ENCODE assay signal across 21 cellular contexts in genomic region chr2:202335791-202336467, GRCh38. TPM values are rescaled to one million over a fixed set of nuclear protein-coding genes. Genes with fewer than 3 reads are reported as not detected.
DNase-seq lines count a peak whose midpoint lies in the region; ATAC-seq, FAIRE-seq and TF ChIP-seq lines count a peak whose summit lies in the region.
"Had no signal": no experiment of that assay in that cellular context is flagged by ENCODE, and none has a peak within 500 bp of the region (broad histone marks: within the 10 kb centered on the region; RNA-seq: fewer than 3 reads in every experiment).

No MANE protein-coding gene starts in this region.

- TF ChIP-seq CTCF in IMR-90 (conservative IDR thresholded peaks at IDR 0.05; ENCODE audit: low read depth, low read length), result no peak
- TF ChIP-seq CTCF in endothelial cell of umbilical vein (IDR thresholded peaks at IDR 0.05; ENCODE audit: extremely low read depth in 1 of 2, insufficient read depth in 1 of 2, low read depth in 1 of 2, low read length in 2 of 2), result no peak
- TF ChIP-seq CTCF in H9 (conservative IDR thresholded peaks at IDR 0.05), result no peak

- H3K4me1 Mint-ChIP-seq in H9, result peaks cover 2% of the 10 kb centered on the region in 2 experiments; a peak in 2 of 4 replicates
- H3K4me1 Mint-ChIP-seq: activated CD4-positive, alpha-beta memory T cell treated with anti-CD3 and anti-CD28 coated beads, Interleukin-2, amount 10 ng/mL, durations not matched to agents 7 days and 5 days; B cell; neural progenitor cell had no signal

- peaks cover 3% of the 10 kb centered on the region; the same call in 1 of the 2 replicates for H4K20me1 ChIP-seq in IMR-90 (ENCODE audit: insufficient read depth, low read length)
- no peaks in the 10 kb centered on the region for H4K20me1 ChIP-seq in endothelial cell of umbilical vein (replicated peaks; ENCODE audit: control insufficient read depth, extremely low read depth, insufficient read depth, low read length)
- H4K20me1 ChIP-seq in H9 (ENCODE audit: control insufficient read depth, insufficient read depth, insufficient read length), result no peaks in the 10 kb centered on the region

- H3K4me2 ChIP-seq in IMR-90 (ENCODE audit: low read depth, low read length) (no peak overlapping the region), endothelial cell of umbilical vein (ENCODE audit: insufficient read depth, low read length) (peak overlapping the region; percentile 3), mesenchymal stem cell (ENCODE audit: low read length, poor library complexity, severe bottlenecking) (no peak overlapping the region), H9 (ENCODE audit: insufficient read depth, insufficient read length, low read length) (no peak overlapping the region)
- H3K4me2 ChIP-seq: neural progenitor cell had no signal

- H4K5ac ChIP-seq in IMR-90 (ENCODE audit: low read depth, low read length) (no peak overlapping the region), H9 (ENCODE audit: insufficient read length, low read depth, low read length) (no peak overlapping the region)

- H2BK5ac ChIP-seq in IMR-90 (ENCODE audit: low read depth, low read length, poor library complexity, severe bottlenecking) (no peak overlapping the region), mesenchymal stem cell (ENCODE audit: low read depth, low read length, poor library complexity, severe bottlenecking) (no peak overlapping the region), H9 (ENCODE audit: insufficient read length, low read length) (no peak overlapping the region)

- H2AFZ ChIP-seq in IMR-90 (replicated peaks; ENCODE audit: low read length, poor library complexity), result no peak overlapping the region
- H2AFZ ChIP-seq in endothelial cell of umbilical vein (ENCODE audit: low read depth, low read length), result no peak overlapping the region
- H2AFZ ChIP-seq in mesenchymal stem cell (ENCODE audit: low read depth, low read length), result no peak overlapping the region
- no peak overlapping the region for H2AFZ ChIP-seq in H9 (ENCODE audit: low read length)
- H2AFZ ChIP-seq: neural progenitor cell had no signal

- H2AK9ac ChIP-seq in IMR-90 (replicated peaks; ENCODE audit: low read depth, low read length, poor library complexity), result no peak overlapping the region

- H3K79me2 ChIP-seq in endothelial cell of umbilical vein (ENCODE audit: control insufficient read depth, insufficient read depth, low read length), result no peaks in the 10 kb centered on the region
- H3K79me2 ChIP-seq in H9 (ENCODE audit: insufficient read depth, low read length), result no peaks in the 10 kb centered on the region

- CTCF ChIA-PET in IMR-90 (lab: Yijun Ruan, JAX) (no interaction called here), endothelial cell of umbilical vein (lab: Charles Lee) (interaction anchor here (1.0 to 2.1 kb wide), 4 partner anchors 10 to 42 kb away, joined by 3 to 6 read pairs (median 4); no protein-coding TSS in a partner anchor)

- no peak overlapping the region for H3K27ac ChIP-seq in IMR-90 (ENCODE audit: insufficient read depth, low read length)
- H3K27ac ChIP-seq in endothelial cell of umbilical vein (ENCODE audit: insufficient read depth, low read depth, low read length), result peak overlapping the region; percentile 59
- H3K27ac ChIP-seq in mesenchymal stem cell (ENCODE audit: low read length, poor library complexity, severe bottlenecking), result no peak overlapping the region
- H3K27ac ChIP-seq in H9 (ENCODE audit: insufficient read length, low read depth, low read length), result no peak overlapping the region
- H3K27ac ChIP-seq: neural progenitor cell, RWPE1 had no signal

- TF ChIP-seq POLR2A in IMR-90 (IDR thresholded peaks at IDR 0.05; ENCODE audit: low read depth, low read length) (no peak), endothelial cell of umbilical vein (IDR thresholded peaks at IDR 0.05; ENCODE audit: low read depth, low read length) (peak; percentile 68)

- H4K8ac ChIP-seq in IMR-90 (ENCODE audit: low read depth in 2 of 2, low read length in 2 of 2), result no peak overlapping the region
- H4K8ac ChIP-seq in mesenchymal stem cell (ENCODE audit: low read length), result no peak overlapping the region
- H4K8ac ChIP-seq in H9 (replicated peaks; ENCODE audit: insufficient read length, low read depth, low read length), result no peak overlapping the region

- H3K36me3 ChIP-seq in IMR-90 (ENCODE audit: control insufficient read depth, insufficient read depth, low read length) (no peaks in the 10 kb centered on the region), endothelial cell of umbilical vein (ENCODE audit: control insufficient read depth in 2 of 2, extremely low read depth in 1 of 2, insufficient read depth in 2 of 2, low read length in 2 of 2) (no peaks in the 10 kb centered on the region), mesenchymal stem cell (ENCODE audit: control insufficient read depth in 1 of 2, insufficient read depth in 2 of 2, low read depth in 1 of 2, low read length in 2 of 2) (no peaks in the 10 kb centered on the region)
- H3K36me3 ChIP-seq: neural progenitor cell had no signal

- H2BK20ac ChIP-seq in IMR-90 (ENCODE audit: low read depth, low read length) (no peak overlapping the region), H9 (ENCODE audit: low read depth, low read length, poor library complexity, severe bottlenecking) (no peak overlapping the region)

- WGBS in IMR-90 (ENCODE audit: extremely low coverage in 2 of 2, insufficient read length in 1 of 2), 2 experiments, result no CpG with 5 or more reads among the region's 6 CpGs
- 97% methylated on average over 6 of the region's 6 CpGs for WGBS in mesenchymal stem cell
- no CpG with 5 or more reads among the region's 6 CpGs for WGBS in H9 (ENCODE audit: extremely low coverage, insufficient read length, low lambda C conversion rate)

- H3K4ac ChIP-seq in IMR-90 (ENCODE audit: low read depth, low read length), result no peak overlapping the region
- no peak overlapping the region for H3K4ac ChIP-seq in mesenchymal stem cell (ENCODE audit: low read depth in 1 of 2, low read length in 2 of 2)
- no peak overlapping the region for H3K4ac ChIP-seq in H9 (ENCODE audit: low read depth, low read length)

- BruUV-seq in IMR-90 (replicated peaks; lab: Mats Ljungman, UMichigan) (no TSS peak), endothelial cell of umbilical vein (replicated peaks; lab: Mats Ljungman, UMichigan) (no TSS peak)

- H3K4me3 ChIP-seq in IMR-90 (ENCODE audit: insufficient read depth, low read depth, low read length), result no peak overlapping the region
- H3K4me3 ChIP-seq in endothelial cell of umbilical vein (replicated peaks in 1 of 3; ENCODE audit: insufficient read depth in 1 of 3, low read depth in 1 of 3, low read length in 3 of 3), result no peak overlapping the region
- no peak overlapping the region for H3K4me3 ChIP-seq in mesenchymal stem cell (ENCODE audit: insufficient read depth in 1 of 2, low read depth in 1 of 2, low read length in 2 of 2)
- H3K4me3 ChIP-seq: neural progenitor cell had no signal

- no peak overlapping the region for H2BK120ac ChIP-seq in IMR-90 (ENCODE audit: low read depth, low read length)
- H2BK120ac ChIP-seq in mesenchymal stem cell (ENCODE audit: low read depth, low read length), result peak overlapping the region; percentile 19
- no peak overlapping the region for H2BK120ac ChIP-seq in H9 (ENCODE audit: low read depth, low read length, poor library complexity, severe bottlenecking)

- peak; percentile 100 for FAIRE-seq in endothelial cell of umbilical vein (lab: Jason Lieb, UNC)

- ATAC-seq in IMR-90 (ENCODE audit: low read depth) (no peak), HG02763 (IDR thresholded peaks at IDR 0.05; ENCODE audit: unreplicated experiment) (no peak), GM19467 (IDR thresholded peaks at IDR 0.05; ENCODE audit: unreplicated experiment) (no peak)

- peaks cover 3% of the 10 kb centered on the region; the same call in 1 of the 2 replicates for H3K4me1 ChIP-seq in IMR-90 (ENCODE audit: control insufficient read depth, insufficient read depth, low read length)
- H3K4me1 ChIP-seq in endothelial cell of umbilical vein (ENCODE audit: control insufficient read depth, extremely low read depth, insufficient read depth, low read length), result peaks cover 31% of the 10 kb centered on the region
- peaks cover 2% of the 10 kb centered on the region for H3K4me1 ChIP-seq in mesenchymal stem cell (ENCODE audit: control insufficient read depth, insufficient read depth, low read depth, low read length)
- no peaks in the 10 kb centered on the region for H3K4me1 ChIP-seq in H9 (ENCODE audit: insufficient read depth, low read length)
- H3K4me1 ChIP-seq: Caco-2, neural progenitor cell had no signal

- H3K9me3 Mint-ChIP-seq in H9, result no peaks in the 10 kb centered on the region
- H3K9me3 Mint-ChIP-seq: activated CD4-positive, alpha-beta memory T cell treated with anti-CD3 and anti-CD28 coated beads, Interleukin-2, amount 10 ng/mL, durations not matched to agents 7 days and 5 days; neural progenitor cell had no signal

- H3K56ac ChIP-seq in IMR-90 (ENCODE audit: extremely low read depth, insufficient read depth, low read length) (no peak overlapping the region), H9 (ENCODE audit: insufficient read length, low read depth, low read length) (no peak overlapping the region)

- H2BK15ac ChIP-seq in IMR-90 (ENCODE audit: low read depth, low read length) (no peak overlapping the region), mesenchymal stem cell (ENCODE audit: low read depth, poor library complexity, severe bottlenecking) (no peak overlapping the region), H9 (ENCODE audit: low read depth, low read length) (no peak overlapping the region)

- intact Hi-C loops in IMR-90 (cut with micrococcal nuclease), result no loop called here
- intact Hi-C loops in endothelial cell of umbilical vein (cut with micrococcal nuclease), result loop anchor here (1.0 to 2.0 kb wide), 3 partner anchors 19 to 41 kb away; no protein-coding TSS in a partner anchor

- dilution Hi-C loops in IMR-90 (cut with HindIII; ENCODE audit: low sequenced_read_pairs, unreplicated experiment) (no loop called here), endothelial cell of umbilical vein (cut with MboI; ENCODE audit: extremely low pct_ligation_motif_present, low sequenced_read_pairs) (no loop called here)

- no peak overlapping the region for H3K4me3 Mint-ChIP-seq in H9
- H3K4me3 Mint-ChIP-seq: activated CD4-positive, alpha-beta memory T cell treated with anti-CD3 and anti-CD28 coated beads, Interleukin-2, amount 10 ng/mL, durations not matched to agents 7 days and 5 days; B cell; neural progenitor cell had no signal

- H3K36me3 Mint-ChIP-seq in H9 (ENCODE audit: insufficient read depth in 1 of 3, low read depth in 3 of 3), result no peaks in the 10 kb centered on the region
- H3K36me3 Mint-ChIP-seq: neural progenitor cell had no signal

- H4K91ac ChIP-seq in IMR-90 (ENCODE audit: insufficient read depth, low read depth, low read length), result no peak overlapping the region
- H4K91ac ChIP-seq in mesenchymal stem cell (ENCODE audit: low read length), result no peak overlapping the region
- H4K91ac ChIP-seq in H9 (ENCODE audit: insufficient read length, low read depth, low read length), result no peak overlapping the region

- H3T11ph ChIP-seq in H9 (ENCODE audit: low read length), result no peak overlapping the region

- H3K27me3 Mint-ChIP-seq in H9 (ENCODE audit: low read depth), result no peaks in the 10 kb centered on the region; the same call in 1 of the 2 replicates
- H3K27me3 Mint-ChIP-seq: activated CD4-positive, alpha-beta memory T cell treated with anti-CD3 and anti-CD28 coated beads, Interleukin-2, amount 10 ng/mL, durations not matched to agents 7 days and 5 days; B cell had no signal

- no peak overlapping the region for H3K18ac ChIP-seq in IMR-90 (ENCODE audit: low read depth, low read length)
- no peak overlapping the region for H3K18ac ChIP-seq in mesenchymal stem cell (ENCODE audit: low read depth in 1 of 2, low read length in 2 of 2)
- no peak overlapping the region for H3K18ac ChIP-seq in H9 (ENCODE audit: insufficient read length, low read depth, low read length)

- H3K79me1 ChIP-seq in IMR-90 (ENCODE audit: low read depth in 1 of 2, low read length in 2 of 2) (0 out of 4 replicates have a peak, but pooled peaks cover 0 to 8% of the 10 kb centered on the region in 2 experiments), mesenchymal stem cell (replicated peaks; ENCODE audit: low read length, poor library complexity, severe bottlenecking) (no peaks in the 10 kb centered on the region), H9 (ENCODE audit: insufficient read depth, low read depth, low read length, poor library complexity, severe bottlenecking) (no peaks in the 10 kb centered on the region)

- H3K9me1 ChIP-seq in IMR-90 (ENCODE audit: insufficient read depth, low read length), result peaks cover 19% of the 10 kb centered on the region
- no peaks in the 10 kb centered on the region for H3K9me1 ChIP-seq in endothelial cell of umbilical vein (replicated peaks; ENCODE audit: control insufficient read depth, extremely low read depth, insufficient read depth, low read length)

- H3K9ac ChIP-seq in IMR-90 (ENCODE audit: low read depth, low read length) (no peak overlapping the region), endothelial cell of umbilical vein (replicated peaks; ENCODE audit: extremely low read depth, insufficient read depth, low read length) (no peak overlapping the region), mesenchymal stem cell (ENCODE audit: low read length) (no peak overlapping the region), H9 (ENCODE audit: extremely low read depth, insufficient read length, low read length) (no peak overlapping the region)
- H3K9ac ChIP-seq: neural progenitor cell had no signal

- H3K23me2 ChIP-seq in H9 (ENCODE audit: insufficient read length, low read depth, low read length, poor library complexity, severe bottlenecking), result no peaks in the 10 kb centered on the region

- H3K27me3 ChIP-seq in IMR-90 (ENCODE audit: control insufficient read depth, insufficient read depth, low read length), result no peaks in the 10 kb centered on the region
- no peaks in the 10 kb centered on the region for H3K27me3 ChIP-seq in endothelial cell of umbilical vein (ENCODE audit: control insufficient read depth in 2 of 2, insufficient read depth in 2 of 2, low read length in 2 of 2)
- no peaks in the 10 kb centered on the region for H3K27me3 ChIP-seq in mesenchymal stem cell (ENCODE audit: control insufficient read depth in 1 of 2, insufficient read depth in 1 of 2, low read length in 2 of 2)
- no peaks in the 10 kb centered on the region for H3K27me3 ChIP-seq in H9 (ENCODE audit: insufficient read depth, low read length)
- H3K27me3 ChIP-seq: neural progenitor cell had no signal

- H2BK12ac ChIP-seq in mesenchymal stem cell (ENCODE audit: low read length in 2 of 2) (no peak overlapping the region), H9 (ENCODE audit: insufficient read length, low read depth, low read length) (no peak overlapping the region)

- in situ Hi-C loops in IMR-90 (cut with MboI; ENCODE audit: low sequenced_read_pairs), result no loop called here

- POLR2A ChIA-PET in IMR-90 (lab: Charles Lee; ENCODE audit: unreplicated experiment) (no interaction called here), endothelial cell of umbilical vein (lab: Charles Lee) (interaction anchor here (0.6 to 0.7 kb wide), 2 partner anchors 19 to 168 kb away, joined by 3 to 6 read pairs; no protein-coding TSS in a partner anchor)

- no peaks in the 10 kb centered on the region for H3K9me3 ChIP-seq in IMR-90 (ENCODE audit: control insufficient read depth, insufficient read depth, low read length)
- H3K9me3 ChIP-seq in endothelial cell of umbilical vein (replicated peaks; ENCODE audit: control insufficient read depth, insufficient read depth, low read length), result no peaks in the 10 kb centered on the region
- no peaks in the 10 kb centered on the region for H3K9me3 ChIP-seq in mesenchymal stem cell (ENCODE audit: control insufficient read depth, low read length)
- H3K9me3 ChIP-seq in H9 (ENCODE audit: control insufficient read depth, low read depth, low read length), result no peaks in the 10 kb centered on the region
- H3K9me3 ChIP-seq: Caco-2 had no signal

- H3K14ac ChIP-seq in IMR-90 (replicated peaks; ENCODE audit: low read depth, low read length), result no peak overlapping the region; the same call in 1 of the 2 replicates
- H3K14ac ChIP-seq in mesenchymal stem cell (ENCODE audit: low read length in 2 of 2), result no peak overlapping the region
- no peak overlapping the region for H3K14ac ChIP-seq in H9 (ENCODE audit: insufficient read depth, low read length)

- no peak overlapping the region for H2AK5ac ChIP-seq in IMR-90 (ENCODE audit: low read depth, low read length)
- no peak overlapping the region for H2AK5ac ChIP-seq in mesenchymal stem cell (ENCODE audit: low read length, severe bottlenecking)
- no peak overlapping the region for H2AK5ac ChIP-seq in H9 (ENCODE audit: insufficient read length, low read length)

- TF ChIP-seq RAD21 in IMR-90 (IDR thresholded peaks at IDR 0.05; ENCODE audit: low read length), result no peak

- DNase-seq in Daoy (ENCODE audit: low read depth) (peak; percentile 50), IMR-90 (peak; percentile 70), endothelial cell of umbilical vein (ENCODE audit: low read depth, low spot score) (peak; percentile 88), mesenchymal stem cell (no peak), H9 (no peak), AG08395 (ENCODE audit: low spot score) (no peak)
- DNase-seq: activated CD4-positive, alpha-beta memory T cell treated with anti-CD3 and anti-CD28 coated beads, Interleukin-2, amount 10 ng/mL, durations not matched to agents 7 days and 5 days; activated CD4-positive, CD25-positive, alpha-beta regulatory T cell; activated naive CD4-positive, alpha-beta T cell; activated T-cell treated with anti-CD3 and anti-CD28 coated beads for 4 hours; Caco-2; central memory CD4-positive, alpha-beta T cell; GDM1; NK-92 treated with Interleukin-12 subunit alpha and Interleukin-12 subunit beta, amount 100 ng/mL, for 24 hours; stimulated activated CD4-positive, alpha-beta T cell treated with anti-CD3 and anti-CD28 coated beads, Interleukin-12 subunit alpha, Interleukin-12 subunit beta, amount 100 ng/mL, for 4 hours; T-helper 9 cell had no signal

- no peak overlapping the region for H3K27ac Mint-ChIP-seq in H9
- H3K27ac Mint-ChIP-seq: activated CD4-positive, alpha-beta memory T cell treated with anti-CD3 and anti-CD28 coated beads, Interleukin-2, amount 10 ng/mL, durations not matched to agents 7 days and 5 days; B cell; neural progenitor cell had no signal

- H3K23ac ChIP-seq in IMR-90 (ENCODE audit: low read depth, low read length) (0 out of 2 replicates have a peak overlapping the region, but pooled peaks have one; percentile 33), mesenchymal stem cell (ENCODE audit: low read length in 2 of 2) (no peak overlapping the region), H9 (ENCODE audit: insufficient read length, low read depth, low read length) (no peak overlapping the region)

RNA-seq across cellular contexts. Expression of gene BMPR2, which starts 40.2 kb away (rescaled TPM):
- total RNA-seq in Daoy (2014; rRNA removed; shearing (Covaris generic)), result 5.7 and 8.2 TPM in 2 replicates
- total RNA-seq in IMR-90 (2012; rRNA removed), result 30.1 and 34.7 TPM in 2 replicates
- polyA plus RNA-seq in IMR-90 (2012; rRNA removed), result 15.7 and 17.0 TPM in 2 replicates
- polyA plus RNA-seq in IMR-90 (2012; cell fraction: cytosol; rRNA removed), result 4.2 and 4.9 TPM in 2 replicates
- 1.8 and 13.4 TPM in 2 replicates for polyA plus RNA-seq in IMR-90 (2012; cell fraction: nucleus; rRNA removed; ENCODE audit: low replicate concordance)
- 113 and 115 TPM in 2 replicates for total RNA-seq in endothelial cell of umbilical vein
- polyA plus RNA-seq in endothelial cell of umbilical vein, result 31.2 and 35.8 TPM in 2 replicates
- polyA plus RNA-seq in endothelial cell of umbilical vein (2011; cell fraction: cytosol; rRNA removed), result 43.2 and 46.3 TPM in 2 replicates
- 39.1 and 50.3 TPM in 2 replicates for polyA plus RNA-seq in endothelial cell of umbilical vein (2011; cell fraction: nucleus; rRNA removed)
- 63.0 and 74.6 TPM in 2 replicates for polyA plus RNA-seq in endothelial cell of umbilical vein (2012)
- polyA minus RNA-seq in endothelial cell of umbilical vein, result 239 and 247 TPM in 2 replicates
- 11.8 TPM for polyA minus RNA-seq in endothelial cell of umbilical vein (2011; cell fraction: cytosol; rRNA and poly(A)+ RNA removed)
- 104 and 181 TPM in 2 replicates for polyA minus RNA-seq in endothelial cell of umbilical vein (2011; cell fraction: nucleus; rRNA and poly(A)+ RNA removed)
- polyA plus RNA-seq in mesenchymal stem cell (2013, experiment 1 of 2), result 45.5 TPM
- 43.2 TPM for polyA plus RNA-seq in mesenchymal stem cell (2013, experiment 2 of 2)
- total RNA-seq in H9 (2021), result 15.2 and 17.3 TPM in 2 replicates

Comparison
In these comparisons a context has a peak if more than half of its experiments do, and no peak if none do; other contexts are left out.
1. DNase-seq: peak in Daoy (single experiment), IMR-90 (single experiment) and endothelial cell of umbilical vein (single experiment); none in mesenchymal stem cell (single experiment), H9 (single experiment) and AG08395 (single experiment).